3 cellular contexts compared by ENCODE assay signal in genomic region chr4:188147776-188148175, GRCh38. TPM values are rescaled to one million over a fixed set of nuclear protein-coding genes. Genes with fewer than 3 reads are reported as not detected.
"Had no signal": no experiment of that assay in that cellular context is flagged by ENCODE, and none has a peak within 500 bp of the region (broad histone marks: within the 10 kb centered on the region; RNA-seq: fewer than 3 reads in every experiment).

No MANE protein-coding gene starts in this region.

- H3K4me3 ChIP-seq: GM12878 had no signal

- ATAC-seq: GM12878 had no signal

- DNase-seq: GDM1, GF-D8 had no signal

RNA-seq across cellular contexts. Expression of gene TRIML1, which starts 8.5 kb away (rescaled TPM):
- total RNA-seq: GM12878 had no signal
- polyA plus RNA-seq: GM12878 had no signal

RNA-seq across cellular contexts. Expression of gene TRIML2, which starts 38.4 kb away (rescaled TPM):
- total RNA-seq: GM12878 had no signal
- polyA plus RNA-seq: GM12878 had no signal
